20 cellular contexts compared by ENCODE assay signal in the genomic region with DNA sequence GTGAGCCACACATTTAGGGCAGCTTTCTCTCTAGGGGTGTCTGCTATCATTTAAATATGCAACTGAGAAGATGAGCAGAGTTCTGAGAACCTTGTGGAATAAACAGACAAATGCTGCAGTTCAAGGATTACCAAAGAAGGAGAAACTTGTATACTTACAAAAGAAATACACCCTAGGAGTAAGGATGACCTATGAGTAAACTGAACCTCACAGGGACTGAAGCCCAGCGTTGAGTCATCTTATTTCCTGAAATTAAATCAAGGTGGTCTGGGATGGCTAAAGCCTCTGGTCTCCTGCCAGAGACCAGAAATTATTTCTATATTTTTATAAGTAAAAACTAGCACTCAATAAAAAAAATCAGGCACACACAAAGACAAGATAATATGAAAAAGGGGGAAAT. TPM values are rescaled to one million over a fixed set of nuclear protein-coding genes. Genes with fewer than 3 reads are reported as not detected.
DNase-seq lines count a peak whose midpoint lies in the region; ATAC-seq, FAIRE-seq and TF ChIP-seq lines count a peak whose summit lies in the region.
"Had no signal": no experiment of that assay in that cellular context is flagged by ENCODE, and none has a peak within 500 bp of the region (broad histone marks: within the 10 kb centered on the region; RNA-seq: fewer than 3 reads in every experiment).

No MANE protein-coding gene starts in this region.

- CTCF ChIA-PET in endothelial cell of umbilical vein (lab: Charles Lee) (no interaction called here), HepG2 (lab: Yijun Ruan, JAX; ENCODE audit: low intra/inter-chr PET ratio, low total read pairs) (no interaction called here)

- H3K9ac ChIP-seq in endothelial cell of umbilical vein (replicated peaks; ENCODE audit: extremely low read depth, insufficient read depth, low read length) = no peak overlapping the region
- no peak overlapping the region for H3K9ac ChIP-seq in HepG2 (ENCODE audit: insufficient read depth, low read depth, low read length)
- H3K9ac ChIP-seq: BLaER1 had no signal

- intact Hi-C loops in endothelial cell of umbilical vein (cut with micrococcal nuclease) = no loop called here
- intact Hi-C loops in HepG2 (cut with micrococcal nuclease; ENCODE audit: unreplicated experiment) = no loop called here
- intact Hi-C loops in left ventricle myocardium inferior (cut with micrococcal nuclease) = no loop called here

- 0% methylated on average over 1 of the region's 1 CpG for WGBS in HepG2 (ENCODE audit: low lambda C conversion rate)

- H3K4me3 ChIP-seq in RWPE2 (ENCODE audit: severe bottlenecking) (no peak overlapping the region), endothelial cell of umbilical vein (replicated peaks in 1 of 3; ENCODE audit: insufficient read depth in 1 of 3, low read depth in 1 of 3, low read length in 3 of 3) (no peak overlapping the region), osteoblast (ENCODE audit: insufficient read depth, low read length) (no peak overlapping the region), HepG2 (replicated peaks in 1 of 3; ENCODE audit: insufficient read depth in 1 of 3, low read depth in 2 of 3, low read length in 3 of 3) (no peak overlapping the region), left ventricle myocardium inferior (no peak overlapping the region)
- H3K4me3 ChIP-seq: BLaER1, coronary artery, left lung had no signal

- H3K4me3 Mint-ChIP-seq in effector memory CD8-positive, alpha-beta T cell = no peak overlapping the region

- H3K36me3 ChIP-seq in RWPE2 (ENCODE audit: low read depth) (no peaks in the 10 kb centered on the region), endothelial cell of umbilical vein (ENCODE audit: control insufficient read depth in 2 of 2, extremely low read depth in 1 of 2, insufficient read depth in 2 of 2, low read length in 2 of 2) (no peaks in the 10 kb centered on the region), osteoblast (ENCODE audit: insufficient read depth, low read length) (no peaks in the 10 kb centered on the region), HepG2 (replicated peaks in 1 of 2; ENCODE audit: control insufficient read depth in 1 of 2, insufficient read depth in 2 of 2, low read length in 2 of 2) (no peaks in the 10 kb centered on the region), left ventricle myocardium inferior (no peaks in the 10 kb centered on the region)
- H3K36me3 ChIP-seq: BLaER1, left lung had no signal

- in situ Hi-C loops in HepG2 (cut with HindIII; ENCODE audit: extremely low pct_ligation_motif_present, low pct_unique_long_range_greater_than_20kb) = no loop called here

- POLR2A ChIA-PET in endothelial cell of umbilical vein (lab: Charles Lee) = no interaction called here
- POLR2A ChIA-PET in HepG2 (lab: Yijun Ruan, JAX) = no interaction called here

- H3K9me3 Mint-ChIP-seq in effector memory CD8-positive, alpha-beta T cell = peaks cover 1 to 4% of the 10 kb centered on the region in 2 donors

- peaks cover 29 to 38% of the 10 kb centered on the region in 2 donors for H3K27me3 Mint-ChIP-seq in effector memory CD8-positive, alpha-beta T cell

- H3K27me3 ChIP-seq in RWPE2 (ENCODE audit: insufficient read depth, poor library complexity, severe bottlenecking) (no peaks in the 10 kb centered on the region), endothelial cell of umbilical vein (ENCODE audit: control insufficient read depth in 2 of 2, insufficient read depth in 2 of 2, low read length in 2 of 2) (no peaks in the 10 kb centered on the region), osteoblast (ENCODE audit: insufficient read depth, low read length) (no peaks in the 10 kb centered on the region), HepG2 (ENCODE audit: control insufficient read depth in 1 of 2, insufficient read depth in 2 of 2, low read length in 2 of 2) (no peaks in the 10 kb centered on the region), left ventricle myocardium inferior (ENCODE audit: low read depth) (no peaks in the 10 kb centered on the region)
- H3K27me3 ChIP-seq: BLaER1, left lung had no signal

- dilution Hi-C loops in endothelial cell of umbilical vein (cut with MboI; ENCODE audit: extremely low pct_ligation_motif_present, low sequenced_read_pairs) = no loop called here

- no peak overlapping the region for H3K27ac Mint-ChIP-seq in effector memory CD8-positive, alpha-beta T cell

- TF ChIP-seq CTCF in RWPE2 (IDR thresholded peaks at IDR 0.05; ENCODE audit: poor library complexity, severe bottlenecking) (no peak), endothelial cell of umbilical vein (IDR thresholded peaks at IDR 0.05; ENCODE audit: extremely low read depth in 1 of 2, insufficient read depth in 1 of 2, low read depth in 1 of 2, low read length in 2 of 2) (no peak), osteoblast (IDR thresholded peaks at IDR 0.05; ENCODE audit: extremely low read depth, low read depth, low read length) (no peak), HepG2 (CRISPR knock-in tag; IDR thresholded peaks at IDR 0.05) (no peak), left ventricle myocardium inferior (IDR thresholded peaks at IDR 0.05; ENCODE audit: borderline replicate concordance) (no peak)

- H3K27ac ChIP-seq in RWPE2 (ENCODE audit: poor library complexity, severe bottlenecking) (no peak overlapping the region), endothelial cell of umbilical vein (ENCODE audit: insufficient read depth, low read depth, low read length) (no peak overlapping the region), osteoblast (ENCODE audit: low read depth, low read length) (peak overlapping the region; percentile 39), HepG2 (ENCODE audit: extremely low read length, insufficient read depth, low read length) (no peak overlapping the region), left ventricle myocardium inferior (replicated peaks) (no peak overlapping the region)
- H3K27ac ChIP-seq: BLaER1, coronary artery, left lung had no signal

- H3K9me1 ChIP-seq in endothelial cell of umbilical vein (replicated peaks; ENCODE audit: control insufficient read depth, extremely low read depth, insufficient read depth, low read length) = no peaks in the 10 kb centered on the region

- TF ChIP-seq EP300 in HepG2 (IDR thresholded peaks at IDR 0.05; ENCODE audit: low read depth in 2 of 2, low read length in 2 of 2) (no peak), HepG2 (CRISPR knock-in tag; IDR thresholded peaks at IDR 0.05; ENCODE audit: borderline replicate concordance) (no peak)

- no peaks in the 10 kb centered on the region for H3K9me3 ChIP-seq in RWPE2 (ENCODE audit: severe bottlenecking)
- no peaks in the 10 kb centered on the region for H3K9me3 ChIP-seq in endothelial cell of umbilical vein (replicated peaks; ENCODE audit: control insufficient read depth, insufficient read depth, low read length)
- no peaks in the 10 kb centered on the region for H3K9me3 ChIP-seq in osteoblast (ENCODE audit: low read depth, low read length)
- peaks cover 25% of the 10 kb centered on the region for H3K9me3 ChIP-seq in HepG2 (ENCODE audit: low read length)
- no peaks in the 10 kb centered on the region for H3K9me3 ChIP-seq in left ventricle myocardium inferior (replicated peaks)
- H3K9me3 ChIP-seq: left lung had no signal

- H3K4me1 ChIP-seq in RWPE2 (ENCODE audit: insufficient read depth, poor library complexity, severe bottlenecking) (peaks cover 13% of the 10 kb centered on the region), endothelial cell of umbilical vein (ENCODE audit: control insufficient read depth, extremely low read depth, insufficient read depth, low read length) (no peaks in the 10 kb centered on the region), osteoblast (ENCODE audit: insufficient read depth, low read length) (peaks cover 22% of the 10 kb centered on the region), HepG2 (ENCODE audit: insufficient read depth, low read length) (no peaks in the 10 kb centered on the region), left ventricle myocardium inferior (no peaks in the 10 kb centered on the region)
- H3K4me1 ChIP-seq: BLaER1, left lung had no signal

- BruUV-seq in endothelial cell of umbilical vein (replicated peaks; lab: Mats Ljungman, UMichigan) (no TSS peak), HepG2 (replicated peaks; lab: Mats Ljungman, UMichigan) (no TSS peak)

- no peaks in the 10 kb centered on the region for H3K36me3 Mint-ChIP-seq in effector memory CD8-positive, alpha-beta T cell (ENCODE audit: insufficient read depth)

- TF ChIP-seq POLR2A in endothelial cell of umbilical vein (IDR thresholded peaks at IDR 0.05; ENCODE audit: low read depth, low read length) (no peak), HepG2 (IDR thresholded peaks at IDR 0.05; ENCODE audit: insufficient read depth in 1 of 2, low read depth in 2 of 2, low read length in 2 of 2) (no peak)

- H3K4me2 ChIP-seq in endothelial cell of umbilical vein (ENCODE audit: insufficient read depth, low read length) (no peak overlapping the region), osteoblast (ENCODE audit: insufficient read depth, low read length) (no peak overlapping the region), HepG2 (ENCODE audit: low read depth, low read length) (no peak overlapping the region)
- H3K4me2 ChIP-seq: BLaER1 had no signal

- H3K4me1 Mint-ChIP-seq in effector memory CD8-positive, alpha-beta T cell (ENCODE audit: low read depth in 2 of 2) = no peaks in the 10 kb centered on the region

- peak; percentile 72 for DNase-seq in EH (ENCODE audit: low read depth)
- no peak for DNase-seq in RWPE2 (ENCODE audit: low spot score)
- peak; percentile 9 for DNase-seq in endothelial cell of umbilical vein (ENCODE audit: low read depth, low spot score)
- peak; percentile 29 for DNase-seq in osteoblast (ENCODE audit: insufficient read length, low spot score, missing footprints)
- DNase-seq in HepG2 (ENCODE audit: low spot score) = no peak
- DNase-seq in effector memory CD8-positive, alpha-beta T cell = no peak
- DNase-seq in left ventricle myocardium inferior = no peak
- DNase-seq in T-helper 2 cell = no peak
- DNase-seq: activated CD4-positive, alpha-beta T cell treated with anti-CD3 and anti-CD28 coated beads, Interleukin-2, amount 50 U/mL, for 1 hour; activated T-cell treated with anti-CD3 and anti-CD28 coated beads, Interleukin-2, amount 50 U/mL, for 48 hours; Karpas-422; left lung; NCI-H146; SIG-M5; stimulated activated CD4-positive, alpha-beta T cell treated with anti-CD3 and anti-CD28 coated beads, Interleukin-12 subunit alpha, Interleukin-12 subunit beta, amount 100 ng/mL, for 4 hours; stimulated activated naive CD8-positive, alpha-beta T cell treated with anti-CD3 and anti-CD28 coated beads, Interleukin-15, Interleukin-2, amounts not matched to agents 100 U/mL and 50 U/mL, for 24 hours had no signal

- H4K20me1 ChIP-seq in endothelial cell of umbilical vein (replicated peaks; ENCODE audit: control insufficient read depth, extremely low read depth, insufficient read depth, low read length) = no peaks in the 10 kb centered on the region
- H4K20me1 ChIP-seq in osteoblast (ENCODE audit: insufficient read depth, low read length) = no peaks in the 10 kb centered on the region
- H4K20me1 ChIP-seq in HepG2 (ENCODE audit: insufficient read depth, low read length) = no peaks in the 10 kb centered on the region
- H4K20me1 ChIP-seq: BLaER1 had no signal

- no peaks in the 10 kb centered on the region for H3K79me2 ChIP-seq in endothelial cell of umbilical vein (ENCODE audit: control insufficient read depth, insufficient read depth, low read length)
- H3K79me2 ChIP-seq in osteoblast (ENCODE audit: insufficient read depth, low read length) = no peaks in the 10 kb centered on the region
- H3K79me2 ChIP-seq in HepG2 (ENCODE audit: insufficient read depth, low read length) = no peaks in the 10 kb centered on the region

- ATAC-seq in RWPE2 (ENCODE audit: low read depth) (peak; percentile 72), HepG2 (no peak)
- ATAC-seq in effector memory CD8-positive, alpha-beta T cell (replicated peaks) = no peak
- ATAC-seq: esophagus mucosa; left lung; stimulated activated naive CD8-positive, alpha-beta T cell treated with anti-CD3 and anti-CD28 coated beads, Interleukin-15, Interleukin-2, amounts not matched to agents 100 U/mL and 50 U/mL, for 24 hours had no signal

- no peak overlapping the region for H2AFZ ChIP-seq in endothelial cell of umbilical vein (ENCODE audit: low read depth, low read length)
- no peak overlapping the region for H2AFZ ChIP-seq in osteoblast (ENCODE audit: low read length)
- H2AFZ ChIP-seq in HepG2 (ENCODE audit: low read length) = no peak overlapping the region

- FAIRE-seq in endothelial cell of umbilical vein (lab: Jason Lieb, UNC) (no peak), HepG2 (lab: Jason Lieb, UNC) (no peak)

- no peak for TF ChIP-seq RAD21 in HepG2 (CRISPR knock-in tag; IDR thresholded peaks at IDR 0.05)

RNA-seq across cellular contexts. Expression of gene FAM216B, which starts 40.1 kb away (rescaled TPM):
- total RNA-seq in endothelial cell of umbilical vein (not detected in 2 replicates), osteoblast (under 0.01 TPM in 1 of 2 replicates, not detected in the other), HepG2 (2016; rRNA removed; fragmentation: Illumina TruSeq; extraction: Trizol) (not detected in 2 replicates), left ventricle myocardium inferior (0.99 TPM)
- polyA plus RNA-seq in endothelial cell of umbilical vein (not detected in 2 replicates), HepG2 (2011; rRNA removed) (not detected in 2 replicates)
- polyA plus RNA-seq in endothelial cell of umbilical vein (2011; cell fraction: cytosol; rRNA removed) = not detected in 2 replicates
- polyA plus RNA-seq in endothelial cell of umbilical vein (2011; cell fraction: nucleus; rRNA removed) = not detected in 2 replicates
- polyA plus RNA-seq in endothelial cell of umbilical vein (2012) = not detected in 2 replicates
- polyA minus RNA-seq in endothelial cell of umbilical vein = not detected in 2 replicates
- not detected for polyA minus RNA-seq in endothelial cell of umbilical vein (2011; cell fraction: cytosol; rRNA and poly(A)+ RNA removed)
- polyA minus RNA-seq in endothelial cell of umbilical vein (2011; cell fraction: nucleus; rRNA and poly(A)+ RNA removed) = not detected in 2 replicates
- total RNA-seq in HepG2 (2016; cell fraction: cytosol; rRNA removed; fragmentation: Illumina TruSeq; extraction: Trizol; ENCODE audit: low read depth) = not detected in 2 replicates
- not detected in 2 replicates for total RNA-seq in HepG2 (2016; cell fraction: insoluble cytoplasmic fraction; rRNA removed; fragmentation: Illumina TruSeq; extraction: Trizol)
- total RNA-seq in HepG2 (2016; cell fraction: membrane; rRNA removed; fragmentation: Illumina TruSeq; extraction: Trizol) = not detected in 2 replicates
- not detected in 2 replicates for total RNA-seq in HepG2 (2016; cell fraction: nucleus; rRNA removed; fragmentation: Illumina TruSeq; extraction: Trizol)
- polyA plus RNA-seq in HepG2 (2011; cell fraction: cytosol; rRNA removed) = not detected in 2 replicates
- not detected in 2 replicates for polyA plus RNA-seq in HepG2 (2011; cell fraction: nucleus; rRNA removed)
- not detected in 2 replicates for polyA plus RNA-seq in HepG2 (2012)
- polyA plus RNA-seq in HepG2 (2016; cell fraction: cytosol; fragmentation: Illumina TruSeq; extraction: Trizol; ENCODE audit: low read depth) = not detected in 2 replicates
- not detected in 2 replicates for polyA plus RNA-seq in HepG2 (2016; cell fraction: insoluble cytoplasmic fraction; fragmentation: Illumina TruSeq; extraction: Trizol; ENCODE audit: low read depth)
- polyA plus RNA-seq in HepG2 (2016; cell fraction: membrane; fragmentation: Illumina TruSeq; extraction: Trizol; ENCODE audit: low read depth) = not detected in 2 replicates
- polyA plus RNA-seq in HepG2 (2016; cell fraction: nucleus; fragmentation: Illumina TruSeq; extraction: Trizol; ENCODE audit: insufficient read depth, low read depth) = not detected in 2 replicates
- not detected in 2 replicates for polyA minus RNA-seq in HepG2 (2011; rRNA and poly(A)+ RNA removed; ENCODE audit: low replicate concordance)
- polyA minus RNA-seq in HepG2 (2011; cell fraction: cytosol; rRNA and poly(A)+ RNA removed) = not detected in 2 replicates
- polyA minus RNA-seq in HepG2 (2011; cell fraction: nucleus; rRNA and poly(A)+ RNA removed) = not detected in 2 replicates
- total RNA-seq: esophagus mucosa, urinary bladder had no signal
- polyA plus RNA-seq: urinary bladder had no signal

Comparison
In these comparisons a context has a peak if more than half of its experiments do, and no peak if none do; other contexts are left out.
1. DNase-seq: peak in EH (single experiment), endothelial cell of umbilical vein (single experiment) and osteoblast (single experiment); none in RWPE2 (single experiment), HepG2 (single experiment), effector memory CD8-positive, alpha-beta T cell (0 of 3), left ventricle myocardium inferior (single experiment) and T-helper 2 cell (0 of 5).